8 cellular contexts compared by ENCODE assay signal in genomic region chr14:69400154-69400553, GRCh38. TPM values are rescaled to one million over a fixed set of nuclear protein-coding genes. Genes with fewer than 3 reads are reported as not detected.
A peak's percentile ranks its signal among the peaks of the same experiment; 100 is the strongest.
DNase-seq lines count a peak whose midpoint lies in the region; ATAC-seq and TF ChIP-seq lines count a peak whose summit lies in the region.

No MANE protein-coding gene starts in this region.

- H3K9ac ChIP-seq in MM.1S (ENCODE audit: low read length) = no peak overlapping the region

- no peak for DNase-seq in CD8-positive, alpha-beta memory T cell
- DNase-seq in MM.1S = no peak
- no peak for DNase-seq in coronary artery (ENCODE audit: low spot score)
- no peak for DNase-seq in neural crest cell (ENCODE audit: low read depth, low spot score)
- no peak for DNase-seq in activated effector memory CD4-positive, alpha-beta T cell treated with Interleukin-2 at 50 U/mL for 16 hours
- no peak for DNase-seq in SW480 (ENCODE audit: low spot score)
- no peak for DNase-seq in HuH-7.5 (ENCODE audit: low spot score)
- DNase-seq in mucosa of descending colon = no peak

- H3K4me3 Mint-ChIP-seq in CD8-positive, alpha-beta memory T cell = peak overlapping the region; percentile 82 to 100 (median 98)
- peak overlapping the region; percentile 98 for H3K4me3 Mint-ChIP-seq in neural crest cell

- H3K9me3 ChIP-seq in CD8-positive, alpha-beta memory T cell (ENCODE audit: low read length) = no peaks in the 10 kb centered on the region
- no peaks in the 10 kb centered on the region for H3K9me3 ChIP-seq in MM.1S (replicated peaks; ENCODE audit: insufficient read depth, low read length)
- no peaks in the 10 kb centered on the region for H3K9me3 ChIP-seq in mucosa of descending colon

- no peaks in the 10 kb centered on the region; the same call in 1 of the 2 replicates for H4K20me1 ChIP-seq in MM.1S (ENCODE audit: insufficient read depth, low read length)

- no peaks in the 10 kb centered on the region for H3F3A ChIP-seq in MM.1S (ENCODE audit: insufficient read depth, low read length)

- peak overlapping the region in 4 of 8 donors; percentile 46 to 61 (median 59) for H3K27ac Mint-ChIP-seq in CD8-positive, alpha-beta memory T cell
- H3K27ac Mint-ChIP-seq in neural crest cell (ENCODE audit: unreplicated experiment) = no peak overlapping the region

- no peaks in the 10 kb centered on the region for H3K9me2 ChIP-seq in MM.1S (replicated peaks; ENCODE audit: insufficient read depth, low read length)

- TF ChIP-seq CTCF in MM.1S (IDR thresholded peaks at IDR 0.05; ENCODE audit: low read length) (no peak), coronary artery (IDR thresholded peaks at IDR 0.05) (no peak), neural crest cell (conservative IDR thresholded peaks at IDR 0.05) (no peak), mucosa of descending colon (IDR thresholded peaks at IDR 0.05) (no peak)

- H3K79me2 ChIP-seq in MM.1S (ENCODE audit: low read length) = peaks cover 92% of the 10 kb centered on the region

- peaks cover 50% of the 10 kb centered on the region for H3K4me1 ChIP-seq in CD8-positive, alpha-beta memory T cell (ENCODE audit: insufficient read depth, low read length)
- H3K4me1 ChIP-seq in MM.1S (ENCODE audit: low read length) (peaks cover 11% of the 10 kb centered on the region; the same call in 1 of the 2 replicates), mucosa of descending colon (ENCODE audit: low read depth) (peaks cover 27% of the 10 kb centered on the region)

- intact Hi-C loops in mucosa of descending colon (cut with DNase I, micrococcal nuclease) = no loop called here

- peaks cover 10% of the 10 kb centered on the region for H3K36me3 ChIP-seq in CD8-positive, alpha-beta memory T cell (ENCODE audit: insufficient read depth, low read length)
- H3K36me3 ChIP-seq in MM.1S (replicated peaks; ENCODE audit: insufficient read depth, low read length) = no peaks in the 10 kb centered on the region
- peaks cover 6% of the 10 kb centered on the region for H3K36me3 ChIP-seq in mucosa of descending colon (ENCODE audit: low read depth)

- POLR2A ChIA-PET in CD8-positive, alpha-beta memory T cell (lab: Charles Lee) = no interaction called here

- no peaks in the 10 kb centered on the region for H3K27me3 Mint-ChIP-seq in CD8-positive, alpha-beta memory T cell
- no peaks in the 10 kb centered on the region for H3K27me3 Mint-ChIP-seq in neural crest cell (ENCODE audit: low read depth)

- H2AFZ ChIP-seq in MM.1S (ENCODE audit: low read length) = no peak overlapping the region

- peaks cover 65 to 86% (median 83%) of the 10 kb centered on the region in 3 donors for H3K4me1 Mint-ChIP-seq in CD8-positive, alpha-beta memory T cell
- peaks cover 61% of the 10 kb centered on the region for H3K4me1 Mint-ChIP-seq in neural crest cell

- H3K27me3 ChIP-seq in CD8-positive, alpha-beta memory T cell (ENCODE audit: insufficient read depth, low read length, poor library complexity, severe bottlenecking) = no peaks in the 10 kb centered on the region
- no peaks in the 10 kb centered on the region for H3K27me3 ChIP-seq in MM.1S (replicated peaks; ENCODE audit: insufficient read depth, low read length)

- no peak for ATAC-seq in mucosa of descending colon

- peak overlapping the region; percentile 72; the same call in 1 of the 2 replicates for H3K4me2 ChIP-seq in MM.1S (ENCODE audit: low read depth, low read length)

- CTCF ChIA-PET in CD8-positive, alpha-beta memory T cell (lab: Charles Lee) = no interaction called here

- peaks cover 6 to 38% (median 11%) of the 10 kb centered on the region in 3 donors for H3K36me3 Mint-ChIP-seq in CD8-positive, alpha-beta memory T cell
- H3K36me3 Mint-ChIP-seq in neural crest cell (ENCODE audit: low read depth) = peaks cover 5% of the 10 kb centered on the region

- no peak overlapping the region for H3K27ac ChIP-seq in CD8-positive, alpha-beta memory T cell (ENCODE audit: low read depth, low read length)
- no peak overlapping the region for H3K27ac ChIP-seq in MM.1S (ENCODE audit: low read length)
- H3K27ac ChIP-seq in coronary artery = no peak overlapping the region

- peak overlapping the region; percentile 12 for H3K4me3 ChIP-seq in CD8-positive, alpha-beta memory T cell (ENCODE audit: low read length)
- H3K4me3 ChIP-seq in MM.1S (ENCODE audit: low read length) = peak overlapping the region; percentile 86
- peak overlapping the region; percentile 96 for H3K4me3 ChIP-seq in coronary artery
- no peak overlapping the region for H3K4me3 ChIP-seq in mucosa of descending colon

- no peaks in the 10 kb centered on the region for H3K9me3 Mint-ChIP-seq in CD8-positive, alpha-beta memory T cell
- no peaks in the 10 kb centered on the region for H3K9me3 Mint-ChIP-seq in neural crest cell

RNA-seq across cellular contexts. Expression of gene SLC39A9, which starts 1.7 kb away (rescaled TPM):
- 10 to 100 TPM; 51.3 to 53.6 TPM for total RNA-seq in CD8-positive, alpha-beta memory T cell
- polyA plus RNA-seq in CD8-positive, alpha-beta memory T cell = 18.9 TPM
- 53.4 and 54.1 TPM in 2 replicates for total RNA-seq in neural crest cell
- 10 to 100 TPM; 52.5 to 82.9 (median 78.5) TPM for total RNA-seq in mucosa of descending colon

RNA-seq across cellular contexts. Expression of gene ERH, which starts 2.1 kb away (rescaled TPM):
- 100 to 1,000 TPM; 406 to 410 TPM for total RNA-seq in CD8-positive, alpha-beta memory T cell
- polyA plus RNA-seq in CD8-positive, alpha-beta memory T cell = 61.2 TPM
- total RNA-seq in neural crest cell = 456 and 488 TPM in 2 replicates
- total RNA-seq in mucosa of descending colon = 100 to 1,000 TPM; 107 to 144 (median 125) TPM
